Comparison of ENCODE assay signal across 24 cellular contexts in the genomic region with DNA sequence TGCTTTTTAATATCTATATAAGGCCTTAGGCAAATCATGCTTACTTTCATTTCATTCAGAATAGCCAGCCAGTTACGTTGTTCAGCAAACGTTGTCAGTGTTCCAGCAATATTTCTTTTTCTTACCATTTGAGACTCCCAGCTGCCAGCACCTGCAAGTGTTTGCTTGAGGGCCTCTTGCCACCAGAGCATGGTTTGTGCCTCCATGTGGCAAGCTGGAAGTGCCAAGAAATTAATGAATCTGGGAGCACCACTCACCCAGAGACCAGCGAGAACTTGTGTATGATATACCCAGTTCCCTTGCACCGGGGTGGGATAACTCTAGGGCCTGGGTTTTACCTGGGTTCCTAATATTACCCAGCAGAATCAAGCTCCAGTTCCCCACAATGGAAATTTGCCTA.
A peak's percentile ranks its signal among the peaks of the same experiment; 100 is the strongest.
DNase-seq lines count a peak whose midpoint lies in the region; ATAC-seq and TF ChIP-seq lines count a peak whose summit lies in the region.
"Had no signal": no experiment of that assay in that cellular context is flagged by ENCODE, and none has a peak within 500 bp of the region (broad histone marks: within the 10 kb centered on the region; RNA-seq: fewer than 3 reads in every experiment).

No MANE protein-coding gene starts in this region.

- H3K4me1 ChIP-seq in body of pancreas (no peaks in the 10 kb centered on the region), osteoblast (ENCODE audit: insufficient read depth, low read length) (peaks cover 13% of the 10 kb centered on the region)
- no peaks in the 10 kb centered on the region for H3K4me1 ChIP-seq in effector memory CD4-positive, alpha-beta T cell (ENCODE audit: control insufficient read depth, insufficient read depth, low read length, poor library complexity, severe bottlenecking)
- H3K4me1 ChIP-seq: right lobe of liver had no signal

- no peak for TF ChIP-seq CTCF in body of pancreas (IDR thresholded peaks at IDR 0.05)
- TF ChIP-seq CTCF in osteoblast (IDR thresholded peaks at IDR 0.05; ENCODE audit: extremely low read depth, low read depth, low read length), result no peak
- no peak for TF ChIP-seq CTCF in GM13977 (IDR thresholded peaks at IDR 0.05; ENCODE audit: extremely low read depth, insufficient read depth, missing control alignments)

- no peaks in the 10 kb centered on the region for H3K36me3 ChIP-seq in body of pancreas (replicated peaks in 1 of 2; ENCODE audit: insufficient read depth in 1 of 2, low read depth in 2 of 2)
- no peaks in the 10 kb centered on the region for H3K36me3 ChIP-seq in osteoblast (ENCODE audit: insufficient read depth, low read length)
- no peaks in the 10 kb centered on the region for H3K36me3 ChIP-seq in effector memory CD4-positive, alpha-beta T cell (ENCODE audit: control insufficient read depth, insufficient read depth, low read length)
- H3K36me3 ChIP-seq: right lobe of liver, vagina had no signal

- no peaks in the 10 kb centered on the region for H3K79me2 ChIP-seq in osteoblast (ENCODE audit: insufficient read depth, low read length)

- no peaks in the 10 kb centered on the region for H4K20me1 ChIP-seq in osteoblast (ENCODE audit: insufficient read depth, low read length)

- 54 to 58% methylated on average over 4 of the region's 4 CpGs for WGBS in body of pancreas, 2 donors

- H3K4me2 ChIP-seq in osteoblast (ENCODE audit: insufficient read depth, low read length), result no peak overlapping the region

- ATAC-seq in body of pancreas (peak; percentile 38), GM18909 (IDR thresholded peaks at IDR 0.05; ENCODE audit: poor library complexity, unreplicated experiment) (no peak)
- ATAC-seq: activated CD4-positive, CD25-positive, alpha-beta regulatory T cell treated with anti-CD3 and anti-CD28 coated beads, Interleukin-2, amount 50 U/mL, for 24 hours; activated CD8-positive, alpha-beta T cell treated with anti-CD3 and anti-CD28 coated beads for 36 hours; activated naive CD8-positive, alpha-beta T cell treated with anti-CD3 and anti-CD28 coated beads, Interleukin-2, amount 50 U/mL, for 24 hours; left colon; naive thymus-derived CD8-positive, alpha-beta T cell; right lobe of liver had no signal

- H3K27me3 ChIP-seq in body of pancreas (no peaks in the 10 kb centered on the region), osteoblast (ENCODE audit: insufficient read depth, low read length) (no peaks in the 10 kb centered on the region)
- H3K27me3 ChIP-seq in effector memory CD4-positive, alpha-beta T cell (replicated peaks; ENCODE audit: control insufficient read depth, insufficient read depth, low read length, poor library complexity, severe bottlenecking), result no peaks in the 10 kb centered on the region
- H3K27me3 ChIP-seq: right lobe of liver, vagina had no signal

- H3K9me3 ChIP-seq in body of pancreas (no peaks in the 10 kb centered on the region), osteoblast (ENCODE audit: low read depth, low read length) (no peaks in the 10 kb centered on the region)
- no peaks in the 10 kb centered on the region for H3K9me3 ChIP-seq in effector memory CD4-positive, alpha-beta T cell (ENCODE audit: control insufficient read depth, low read length)
- H3K9me3 ChIP-seq: right lobe of liver, vagina had no signal

- intact Hi-C loops in body of pancreas (cut with DNase I), result no loop called here

- in situ Hi-C loops in GM13977 (cut with MboI; ENCODE audit: low pct_unique_long_range_greater_than_20kb, low sequenced_read_pairs, unreplicated experiment), result no loop called here

- no peak overlapping the region for H3K4me3 ChIP-seq in body of pancreas
- no peak overlapping the region for H3K4me3 ChIP-seq in osteoblast (ENCODE audit: insufficient read depth, low read length)
- H3K4me3 ChIP-seq in effector memory CD4-positive, alpha-beta T cell (ENCODE audit: insufficient read depth, low read depth, low read length, poor library complexity, severe bottlenecking), result no peak overlapping the region
- H3K4me3 ChIP-seq: right lobe of liver, vagina had no signal

- no peak overlapping the region for H3K27ac ChIP-seq in body of pancreas
- no peak overlapping the region for H3K27ac ChIP-seq in osteoblast (ENCODE audit: low read depth, low read length)
- H3K27ac ChIP-seq in effector memory CD4-positive, alpha-beta T cell (ENCODE audit: insufficient read depth, low read length, poor library complexity, severe bottlenecking), result no peak overlapping the region
- H3K27ac ChIP-seq: right lobe of liver, vagina had no signal

- no peak for TF ChIP-seq POLR2A in body of pancreas (IDR thresholded peaks at IDR 0.05)

- H2AFZ ChIP-seq in osteoblast (ENCODE audit: low read length), result peak overlapping the region; percentile 37

- DNase-seq in DMS 273 (lab: John Stamatoyannopoulos, UW; ENCODE audit: unreplicated experiment), result peak; percentile 35
- DNase-seq in NCI-H1092 (lab: John Stamatoyannopoulos, UW), result peak; percentile 38
- peak in 1 of 4 donors; percentile 27 for DNase-seq in body of pancreas
- DNase-seq in osteoblast (ENCODE audit: insufficient read length, low spot score, missing footprints), result no peak
- DNase-seq in GM13977 (ENCODE audit: low spot score), result no peak
- no peak for DNase-seq in effector memory CD4-positive, alpha-beta T cell
- DNase-seq: activated CD8-positive, alpha-beta T cell treated with anti-CD3 and anti-CD28 coated beads for 36 hours; activated gamma-delta T cell; activated naive CD8-positive, alpha-beta T cell treated with anti-CD3 and anti-CD28 coated beads, Interleukin-2, amount 50 U/mL, for 24 hours; activated T-cell treated with anti-CD3 and anti-CD28 coated beads for 4 hours; GF-D8; head of caudate nucleus; HFFc6; KBM-7; left colon; naive thymus-derived CD8-positive, alpha-beta T cell; NCI-H187; NCI-H526; right lobe of liver; SIG-M5; stimulated activated CD4-positive, alpha-beta T cell treated with anti-CD3 and anti-CD28 coated beads, Interleukin-15, amount 100 ng/mL, for 24 hours had no signal

Comparison
In these comparisons a context has a peak if more than half of its experiments do, and no peak if none do; other contexts are left out.
1. DNase-seq: peak in DMS 273 (single experiment) and NCI-H1092 (single experiment); none in osteoblast (single experiment), GM13977 (single experiment) and effector memory CD4-positive, alpha-beta T cell (0 of 3).